Comparison of ENCODE assay signal across 8 cellular contexts in genomic region chr12:120292661-120293531, GRCh38. TPM values are rescaled to one million over a fixed set of nuclear protein-coding genes. Genes with fewer than 3 reads are reported as not detected.
A peak's percentile ranks its signal among the peaks of the same experiment; 100 is the strongest.
DNase-seq lines count a peak whose midpoint lies in the region; TF ChIP-seq lines count a peak whose summit lies in the region.

RNU4-1 (minus strand) TSS chr12:120293237.

- H3K27me3 ChIP-seq in parathyroid adenoma (ENCODE audit: control insufficient read depth, insufficient read depth, low read length) (no peaks in the 10 kb centered on the region), transverse colon (no peaks in the 10 kb centered on the region)

- H3K4me2 ChIP-seq in parathyroid adenoma (ENCODE audit: low read length) = peak within 1 kb of the TSS; percentile 97

- H3K9me3 ChIP-seq in parathyroid adenoma (ENCODE audit: control insufficient read depth, low read length) (no peaks in the 10 kb centered on the region), transverse colon (no peaks in the 10 kb centered on the region)

- 1 to 2% methylated on average over 21 to 29 of the region's 29 CpGs for WGBS in transverse colon (ENCODE audit: low coverage in 1 of 2), 2 donors

- no peaks in the 10 kb centered on the region for H3K79me2 ChIP-seq in parathyroid adenoma

- peak; percentile 85 for TF ChIP-seq POLR2A in transverse colon (IDR thresholded peaks at IDR 0.05)

- H3K36me3 Mint-ChIP-seq in HFFc6 (ENCODE audit: low read depth) = no peaks in the 10 kb centered on the region

- in situ Hi-C loops in transverse colon (cut with MboI; ENCODE audit: low pct_ligation_motif_present in 1 of 4, low pct_unique_long_range_greater_than_20kb in 1 of 4, low sequenced_read_pairs in 3 of 4) = no loop called here

- H3K4me1 ChIP-seq in parathyroid adenoma = no peaks in the 10 kb centered on the region
- peaks cover 0 to 18% (median 14%) of the 10 kb centered on the region in 4 donors for H3K4me1 ChIP-seq in transverse colon

- H3K27ac ChIP-seq in parathyroid adenoma (peak within 1 kb of the TSS; percentile 100), transverse colon (peak within 1 kb of the TSS; percentile 97 to 99 (median 98))

- H3K9ac ChIP-seq in parathyroid adenoma = peak within 1 kb of the TSS; percentile 85

- H2AFZ ChIP-seq in parathyroid adenoma = peak within 1 kb of the TSS; percentile 90

- TF ChIP-seq EP300 in transverse colon (IDR thresholded peaks at IDR 0.05; ENCODE audit: low read depth) = no peak

- no peak within 1 kb of the TSS for H3K4me3 Mint-ChIP-seq in HFFc6

- H3K27ac Mint-ChIP-seq in HFFc6 = no peak within 1 kb of the TSS

- H3K4me3 ChIP-seq in parathyroid adenoma (ENCODE audit: low read depth, low read length) = peak within 1 kb of the TSS; percentile 93
- peak within 1 kb of the TSS; percentile 46 to 90 (median 69) for H3K4me3 ChIP-seq in transverse colon

- H3K36me3 ChIP-seq in parathyroid adenoma (ENCODE audit: control insufficient read depth, insufficient read depth, low read length) = no peaks in the 10 kb centered on the region
- H3K36me3 ChIP-seq in transverse colon = no peaks in the 10 kb centered on the region

- no peaks in the 10 kb centered on the region; the same call in none of the 2 replicates for H3K4me1 Mint-ChIP-seq in HFFc6 (ENCODE audit: low read depth)

- H3K27me3 Mint-ChIP-seq in HFFc6 (ENCODE audit: insufficient read depth) = peaks cover 6% of the 10 kb centered on the region

- DNase-seq in GDM1 (lab: John Stamatoyannopoulos, UW) (peak; percentile 85), HFFc6 (peak; percentile 98), NCI-H1105 (lab: John Stamatoyannopoulos, UW) (peak; percentile 85), SKM-1 treated with dmso at 0.1 percent for 144 hours (lab: John Stamatoyannopoulos, UW; ENCODE audit: unreplicated experiment) (peak; percentile 64), cardiac septum (ENCODE audit: low spot score) (no peak), transverse colon (peak; percentile 82)
- DNase-seq in activated naive CD8-positive, alpha-beta T cell treated with anti-CD3 and anti-CD28 coated beads, Interleukin-2, amount 50 U/mL, for 16 hours (ENCODE audit: low read depth, low spot score) = peak; percentile 61

- TF ChIP-seq CTCF in HFFc6 (IDR thresholded peaks at IDR 0.05) (no peak), parathyroid adenoma (IDR thresholded peaks at IDR 0.05) (no peak), transverse colon (IDR thresholded peaks at IDR 0.05) (no peak)

- intact Hi-C loops in cardiac septum (cut with DNase I) = no loop called here
- intact Hi-C loops in transverse colon (cut with DNase I; ENCODE audit: low total_unique reads) = no loop called here

- no peaks in the 10 kb centered on the region for H3K9me3 Mint-ChIP-seq in HFFc6

RNA-seq across cellular contexts. Expression of gene RNU4-1, which starts in this region (rescaled TPM):
- total RNA-seq in HFFc6 (2021; fragmentation: NEBNext Ultra II Directional; extraction: Animal tissue kit (Norgen Biotek cat#: 25700)) = 1,000 to 10,000 TPM in 4 of 6 experiments, 100 to 1,000 TPM in 2; 766 to 1,512 (median 1,200) TPM
- total RNA-seq in cardiac septum = 3,560 TPM
- total RNA-seq in transverse colon = under 1 TPM in 3 of 4 donors, not detected in 1; under 0.01 TPM

Comparison
In these comparisons a context has a peak if more than half of its experiments do, and no peak if none do; other contexts are left out.
1. RNA of gene RNU4-1 (total RNA-seq): 3,560 TPM in cardiac septum (single experiment) and 766 to 1,512 TPM in HFFc6; under 0.01 TPM in transverse colon; every median in the first group is over 100 times any median in the second.
2. Peak in DNase-seq, H3K4me3 ChIP-seq and H3K27ac ChIP-seq in transverse colon; RNA of the gene not detected or under 1 TPM.